In the genomic region with DNA sequence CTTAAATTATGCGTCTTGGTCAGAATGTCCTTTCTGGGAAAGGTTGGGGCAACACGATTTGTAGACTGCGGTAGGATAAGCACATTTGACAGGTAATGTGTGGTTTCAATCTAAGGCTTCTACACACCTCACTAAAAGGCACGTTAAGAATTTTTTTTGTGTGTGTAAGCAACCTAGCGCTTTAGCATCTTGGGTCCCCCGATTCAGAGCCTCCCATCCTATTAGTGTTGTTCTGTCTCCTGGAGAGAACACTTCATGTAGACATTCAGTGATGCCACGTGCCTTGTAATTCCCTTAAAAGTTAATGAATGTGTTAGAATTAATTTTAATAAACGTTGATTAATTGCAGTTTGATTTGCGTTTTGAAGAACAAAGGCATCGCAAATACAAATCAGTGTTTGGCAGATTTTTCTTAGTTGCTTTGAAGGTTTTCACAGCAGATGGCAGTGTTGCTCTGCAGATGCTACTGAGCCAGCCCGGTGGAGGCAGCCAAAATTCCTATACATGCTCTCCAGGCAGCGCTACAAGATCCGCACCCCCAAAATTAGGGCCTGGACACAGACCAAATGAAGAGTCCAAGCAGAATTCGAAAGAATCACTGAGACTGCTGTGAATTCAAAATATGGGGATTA, we compare ENCODE assay signal across 8 cellular contexts.
A peak's percentile ranks its signal among the peaks of the same experiment; 100 is the strongest.
DNase-seq lines count a peak whose midpoint lies in the region; ATAC-seq and TF ChIP-seq lines count a peak whose summit lies in the region.

No MANE protein-coding gene starts in this region.

- no peaks in the 10 kb centered on the region for H3K9me3 Mint-ChIP-seq in mesothelial cell of epicardium
- H3K9me3 Mint-ChIP-seq in activated naive CD8-positive, alpha-beta T cell treated with anti-CD3 and anti-CD28 coated beads for 36 hours, result no peaks in the 10 kb centered on the region

- ATAC-seq in HG02678 (IDR thresholded peaks at IDR 0.05; ENCODE audit: unreplicated experiment), result peak; percentile 48
- no peak for ATAC-seq in GM19467 (IDR thresholded peaks at IDR 0.05; ENCODE audit: unreplicated experiment)

- no peak overlapping the region for H3K27ac Mint-ChIP-seq in mesothelial cell of epicardium
- no peak overlapping the region for H3K27ac Mint-ChIP-seq in activated naive CD8-positive, alpha-beta T cell treated with anti-CD3 and anti-CD28 coated beads for 36 hours

- peak; percentile 55 for TF ChIP-seq CTCF in mesothelial cell of epicardium (IDR thresholded peaks at IDR 0.05; ENCODE audit: unreplicated experiment)

- DNase-seq in GM03348 (ENCODE audit: low spot score) (peak; percentile 53), NOMO-1 treated with DMSO at 0.1 percent for 48 hours (lab: John Stamatoyannopoulos, UW; ENCODE audit: unreplicated experiment) (peak; percentile 40), dermis blood vessel endothelial cell (peak; percentile 20), mesothelial cell of epicardium (ENCODE audit: low spot score in 2 of 2, unreplicated experiment in 2 of 2) (peak; percentile 45 to 69), GM19238 (ENCODE audit: insufficient read length, low spot score) (no peak)
- DNase-seq in activated naive CD8-positive, alpha-beta T cell treated with anti-CD3 and anti-CD28 coated beads for 36 hours, result no peak

- H3K4me3 Mint-ChIP-seq in mesothelial cell of epicardium, result peak overlapping the region; percentile 47
- H3K4me3 Mint-ChIP-seq in activated naive CD8-positive, alpha-beta T cell treated with anti-CD3 and anti-CD28 coated beads for 36 hours, result no peak overlapping the region

- H3K4me1 Mint-ChIP-seq in mesothelial cell of epicardium, result peaks cover 27% of the 10 kb centered on the region
- no peaks in the 10 kb centered on the region for H3K4me1 Mint-ChIP-seq in activated naive CD8-positive, alpha-beta T cell treated with anti-CD3 and anti-CD28 coated beads for 36 hours

- peaks cover 2% of the 10 kb centered on the region for H3K27me3 Mint-ChIP-seq in mesothelial cell of epicardium (ENCODE audit: low read depth)
- peaks cover 18% of the 10 kb centered on the region for H3K27me3 Mint-ChIP-seq in activated naive CD8-positive, alpha-beta T cell treated with anti-CD3 and anti-CD28 coated beads for 36 hours

- no peaks in the 10 kb centered on the region for H3K36me3 Mint-ChIP-seq in mesothelial cell of epicardium
- H3K36me3 Mint-ChIP-seq in activated naive CD8-positive, alpha-beta T cell treated with anti-CD3 and anti-CD28 coated beads for 36 hours, result no peaks in the 10 kb centered on the region

Comparison
In these comparisons a context has a peak if more than half of its experiments do, and no peak if none do; other contexts are left out.
1. DNase-seq: peak in GM03348 (single experiment), NOMO-1 treated with DMSO at 0.1 percent for 48 hours (single experiment), dermis blood vessel endothelial cell (single experiment) and mesothelial cell of epicardium (2 of 2); none in GM19238 (single experiment) and activated naive CD8-positive, alpha-beta T cell treated with anti-CD3 and anti-CD28 coated beads for 36 hours (single experiment).